Comparison of ENCODE assay signal across 30 cellular contexts in genomic region chr1:228262475-228262874, GRCh38.
"Had no signal": no experiment of that assay in that cellular context is flagged by ENCODE, and none has a peak within 500 bp of the region (broad histone marks: within the 10 kb centered on the region; RNA-seq: fewer than 3 reads in every experiment).

No MANE protein-coding gene starts in this region.

- ATAC-seq: activated CD4-positive, alpha-beta T cell treated with anti-CD3 and anti-CD28 coated beads for 36 hours; activated CD8-positive, alpha-beta memory T cell treated with anti-CD3 and anti-CD28 coated beads, Interleukin-2, amount 10 ng/mL, durations not matched to agents 7 days and 5 days; activated CD8-positive, alpha-beta T cell treated with anti-CD3 and anti-CD28 coated beads, Interleukin-2, amount 10 ng/mL, durations not matched to agents 7 days and 5 days; activated naive CD8-positive, alpha-beta T cell treated with anti-CD3 and anti-CD28 coated beads, Interleukin-2, amount 50 U/mL, for 24 hours; body of pancreas; effector memory CD8-positive, alpha-beta T cell had no signal

- H3K27ac ChIP-seq: adrenal gland, body of pancreas, epithelial cell of prostate, esophagus squamous epithelium had no signal

- DNase-seq: activated CD4-positive, alpha-beta memory T cell treated with anti-CD3 and anti-CD28 coated beads for 36 hours; activated CD4-positive, alpha-beta T cell treated with anti-CD3 and anti-CD28 coated beads for 36 hours; activated CD4-positive, alpha-beta T cell treated with anti-CD3 and anti-CD28 coated beads, Interleukin-2, amount 10 ng/mL, durations not matched to agents 24 days and 14 days; activated CD4-positive, CD25-positive, alpha-beta regulatory T cell; activated CD4-positive, CD25-positive, alpha-beta regulatory T cell treated with anti-CD3 and anti-CD28 coated beads, Interleukin-2, amount 50 U/mL, for 72 hours; activated CD8-positive, alpha-beta memory T cell treated with anti-CD3 and anti-CD28 coated beads, Interleukin-2, amount 10 ng/mL, durations not matched to agents 7 days and 5 days; activated CD8-positive, alpha-beta memory T cell treated with anti-CD3 and anti-CD28 coated beads, Interleukin-2, amount 50 U/mL, for 4 hours; activated CD8-positive, alpha-beta T cell treated with anti-CD3 and anti-CD28 coated beads, Interleukin-2, amount 10 ng/mL, durations not matched to agents 7 days and 5 days; activated effector memory CD4-positive, alpha-beta T cell treated with anti-CD3 and anti-CD28 coated beads, Interleukin-2, amount 50 U/mL, for 16 hours; activated naive CD4-positive, alpha-beta T cell treated with anti-CD3 and anti-CD28 coated beads for 36 hours; activated naive CD8-positive, alpha-beta T cell treated with anti-CD3 and anti-CD28 coated beads for 36 hours; activated naive CD8-positive, alpha-beta T cell treated with anti-CD3 and anti-CD28 coated beads, Interleukin-2, amount 50 U/mL, for 24 hours; activated T-cell treated with anti-CD3 and anti-CD28 coated beads, Interleukin-2, amount 50 U/mL, for 1 hour; activated T-cell treated with anti-CD3 and anti-CD28 coated beads, Interleukin-2, amount 50 U/mL, for 48 hours; adrenal gland; amygdala; aorta; body of pancreas; caudate nucleus; cortex of kidney; dermis blood vessel endothelial cell; effector CD4-positive, alpha-beta T cell; effector memory CD8-positive, alpha-beta T cell; esophagus squamous epithelium; foreskin melanocyte; T-helper 2 cell had no signal

- H3K4me3 Mint-ChIP-seq: activated CD4-positive, alpha-beta memory T cell treated with anti-CD3 and anti-CD28 coated beads for 36 hours; activated CD4-positive, alpha-beta T cell treated with anti-CD3 and anti-CD28 coated beads for 36 hours; activated CD4-positive, alpha-beta T cell treated with anti-CD3 and anti-CD28 coated beads, Interleukin-2, amount 10 ng/mL, durations not matched to agents 24 days and 14 days; activated CD8-positive, alpha-beta memory T cell treated with anti-CD3 and anti-CD28 coated beads, Interleukin-2, amount 10 ng/mL, durations not matched to agents 7 days and 5 days; activated CD8-positive, alpha-beta T cell treated with anti-CD3 and anti-CD28 coated beads, Interleukin-2, amount 10 ng/mL, durations not matched to agents 7 days and 5 days; activated naive CD4-positive, alpha-beta T cell treated with anti-CD3 and anti-CD28 coated beads for 36 hours; activated naive CD8-positive, alpha-beta T cell treated with anti-CD3 and anti-CD28 coated beads for 36 hours; activated naive CD8-positive, alpha-beta T cell treated with anti-CD3 and anti-CD28 coated beads, Interleukin-2, amount 50 U/mL, for 24 hours; activated T-helper 1 cell treated with anti-CD3 and anti-CD28 coated beads, Interleukin-12 subunit alpha, Interleukin-12 subunit beta, Interleukin-2, Interleukin-4 antibody, amounts not matched to agents 30 ng/mL and 10 ng/mL and 1 ng/mL, durations not matched to agents 14 hours and 24 hours and 36 hours; effector memory CD8-positive, alpha-beta T cell had no signal

- H3K27me3 Mint-ChIP-seq: activated CD4-positive, alpha-beta memory T cell treated with anti-CD3 and anti-CD28 coated beads for 36 hours; activated CD4-positive, alpha-beta T cell treated with anti-CD3 and anti-CD28 coated beads for 36 hours; activated CD4-positive, alpha-beta T cell treated with anti-CD3 and anti-CD28 coated beads, Interleukin-2, amount 10 ng/mL, durations not matched to agents 24 days and 14 days; activated CD8-positive, alpha-beta memory T cell treated with anti-CD3 and anti-CD28 coated beads, Interleukin-2, amount 10 ng/mL, durations not matched to agents 7 days and 5 days; activated naive CD4-positive, alpha-beta T cell treated with anti-CD3 and anti-CD28 coated beads, Interleukin-2, amount 50 U/mL, for 24 hours; activated naive CD8-positive, alpha-beta T cell treated with anti-CD3 and anti-CD28 coated beads for 36 hours; activated naive CD8-positive, alpha-beta T cell treated with anti-CD3 and anti-CD28 coated beads, Interleukin-2, amount 50 U/mL, for 24 hours; effector memory CD8-positive, alpha-beta T cell had no signal

- H3K9me3 ChIP-seq: adrenal gland had no signal

- H3K4me1 ChIP-seq: adrenal gland, body of pancreas, esophagus squamous epithelium had no signal

- H3K27ac Mint-ChIP-seq: activated CD4-positive, alpha-beta memory T cell treated with anti-CD3 and anti-CD28 coated beads for 36 hours; activated CD4-positive, alpha-beta T cell treated with anti-CD3 and anti-CD28 coated beads for 36 hours; activated CD4-positive, alpha-beta T cell treated with anti-CD3 and anti-CD28 coated beads, Interleukin-2, amount 10 ng/mL, durations not matched to agents 24 days and 14 days; activated CD8-positive, alpha-beta memory T cell treated with anti-CD3 and anti-CD28 coated beads, Interleukin-2, amount 10 ng/mL, durations not matched to agents 7 days and 5 days; activated CD8-positive, alpha-beta T cell treated with anti-CD3 and anti-CD28 coated beads, Interleukin-2, amount 10 ng/mL, durations not matched to agents 7 days and 5 days; activated naive CD4-positive, alpha-beta T cell treated with anti-CD3 and anti-CD28 coated beads for 36 hours; activated naive CD4-positive, alpha-beta T cell treated with anti-CD3 and anti-CD28 coated beads, Interleukin-2, amount 50 U/mL, for 24 hours; activated naive CD8-positive, alpha-beta T cell treated with anti-CD3 and anti-CD28 coated beads for 36 hours; activated naive CD8-positive, alpha-beta T cell treated with anti-CD3 and anti-CD28 coated beads, Interleukin-2, amount 50 U/mL, for 24 hours; activated T-helper 1 cell treated with anti-CD3 and anti-CD28 coated beads, Interleukin-12 subunit alpha, Interleukin-12 subunit beta, Interleukin-2, Interleukin-4 antibody, amounts not matched to agents 30 ng/mL and 10 ng/mL and 1 ng/mL, durations not matched to agents 14 hours and 24 hours and 36 hours; activated T-helper 2 cell treated with anti-CD3 and anti-CD28 coated beads, Interferon-gamma antibody, Interleukin-2, Interleukin-4, amounts not matched to agents 10 μg/mL and 5 μg/mL and 100 μg/mL, durations not matched to agents 14 hours and 24 hours and 36 hours; effector memory CD8-positive, alpha-beta T cell had no signal

- H3K4me1 Mint-ChIP-seq: activated CD4-positive, alpha-beta T cell treated with anti-CD3 and anti-CD28 coated beads for 36 hours; activated CD4-positive, alpha-beta T cell treated with anti-CD3 and anti-CD28 coated beads, Interleukin-2, amount 10 ng/mL, durations not matched to agents 24 days and 14 days; activated naive CD4-positive, alpha-beta T cell treated with anti-CD3 and anti-CD28 coated beads, Interleukin-2, amount 50 U/mL, for 24 hours; activated naive CD8-positive, alpha-beta T cell treated with anti-CD3 and anti-CD28 coated beads for 36 hours; activated naive CD8-positive, alpha-beta T cell treated with anti-CD3 and anti-CD28 coated beads, Interleukin-2, amount 50 U/mL, for 24 hours had no signal

- H3K36me3 ChIP-seq: adrenal gland had no signal

- H3K4me3 ChIP-seq: adrenal gland, body of pancreas, esophagus squamous epithelium had no signal

- H3K9me3 Mint-ChIP-seq: activated naive CD4-positive, alpha-beta T cell treated with anti-CD3 and anti-CD28 coated beads, Interleukin-2, amount 50 U/mL, for 24 hours had no signal

- H3K27me3 ChIP-seq: adrenal gland, body of pancreas, esophagus squamous epithelium had no signal
